9 cellular contexts compared by ENCODE assay signal in genomic region chr3:50571486-50571885, GRCh38. TPM values are rescaled to one million over a fixed set of nuclear protein-coding genes. Genes with fewer than 3 reads are reported as not detected.
DNase-seq lines count a peak whose midpoint lies in the region; ATAC-seq and TF ChIP-seq lines count a peak whose summit lies in the region.
"Had no signal": no experiment of that assay in that cellular context is flagged by ENCODE, and none has a peak within 500 bp of the region (broad histone marks: within the 10 kb centered on the region; RNA-seq: fewer than 3 reads in every experiment).

No MANE protein-coding gene starts in this region.

- H3K27ac ChIP-seq in CD4-positive, alpha-beta T cell (ENCODE audit: low read depth, low read length): no peak overlapping the region
- peak overlapping the region; percentile 35 for H3K27ac ChIP-seq in RWPE1

- no peaks in the 10 kb centered on the region for H3K27me3 ChIP-seq in CD4-positive, alpha-beta T cell (ENCODE audit: control insufficient read depth, insufficient read depth, low read length)

- CTCF ChIA-PET in CD4-positive, alpha-beta T cell (lab: Charles Lee): interaction anchor here (1.4 to 6.8 kb wide), 4 partner anchors 17 to 872 kb away, joined by 3 to 234 read pairs (median 14); partner anchors contain the start of genes CISH and MAPKAPK3
- CTCF ChIA-PET in RWPE1 (lab: Yijun Ruan, JAX): interaction anchor here (0.7 to 2.4 kb wide), 2 partner anchors 42 to 43 kb away, joined by 4 to 11 read pairs; no protein-coding TSS in a partner anchor

- POLR2A ChIA-PET in CD4-positive, alpha-beta T cell (lab: Charles Lee): interaction anchor here (6.8 to 13.2 kb wide), 2 partner anchors 19 to 39 kb away, joined by 69 to 446 read pairs; partner anchors contain the start of genes CISH and MAPKAPK3
- POLR2A ChIA-PET in RWPE1 (lab: Yijun Ruan, JAX; ENCODE audit: low non-redundant PET): no interaction called here

- no peaks in the 10 kb centered on the region for H3K9me3 Mint-ChIP-seq in CD4-positive, alpha-beta T cell

- H3K4me3 ChIP-seq in choroid plexus epithelial cell (ENCODE audit: low read depth, low read length): no peak overlapping the region

- peak overlapping the region; percentile 89 for H3K27ac Mint-ChIP-seq in CD4-positive, alpha-beta T cell

- no peak for DNase-seq in CD4-positive, alpha-beta T cell
- DNase-seq in RWPE1 (ENCODE audit: low spot score) (no peak), choroid plexus epithelial cell (ENCODE audit: low read depth) (no peak), SIG-M5 (lab: John Stamatoyannopoulos, UW) (no peak), NCI-H774 (lab: John Stamatoyannopoulos, UW) (no peak)
- DNase-seq: activated gamma-delta T cell, NCI-H1436 treated with DMSO at 0.1 percent for 48 hours, NCI-H2227 treated with DMSO at 0.1 percent for 48 hours had no signal

- H3K9me3 ChIP-seq in CD4-positive, alpha-beta T cell (ENCODE audit: control insufficient read depth, low read length): no peaks in the 10 kb centered on the region

- ATAC-seq in CD4-positive, alpha-beta T cell (ENCODE audit: poor library complexity): no peak
- no peak for ATAC-seq in HG02610 (IDR thresholded peaks at IDR 0.05; ENCODE audit: unreplicated experiment)

- TF ChIP-seq CTCF in CD4-positive, alpha-beta T cell (IDR thresholded peaks at IDR 0.05): no peak
- TF ChIP-seq CTCF in RWPE1 (conservative IDR thresholded peaks at IDR 0.05; ENCODE audit: low read depth) (no peak), choroid plexus epithelial cell (conservative IDR thresholded peaks at IDR 0.05; ENCODE audit: low read depth, low read length) (peak; percentile 7)

- peaks cover 28% of the 10 kb centered on the region for H3K36me3 Mint-ChIP-seq in CD4-positive, alpha-beta T cell (ENCODE audit: low read depth)

- H3K4me1 Mint-ChIP-seq in CD4-positive, alpha-beta T cell (ENCODE audit: low read depth): peaks cover 80% of the 10 kb centered on the region

- intact Hi-C loops in CD4-positive, alpha-beta T cell (cut with DNase I, micrococcal nuclease): loop anchor here in 1 of 2 experiments (5.0 kb wide), 1 partner anchor 801 kb away; no protein-coding TSS in a partner anchor

- no peaks in the 10 kb centered on the region for H3K27me3 Mint-ChIP-seq in CD4-positive, alpha-beta T cell

- no peak overlapping the region for H3K4me3 Mint-ChIP-seq in CD4-positive, alpha-beta T cell

RNA-seq across cellular contexts. Expression of gene HEMK1, which starts 2.2 kb away (rescaled TPM):
- 10 to 100 TPM; 12.4 to 14.6 TPM for total RNA-seq in CD4-positive, alpha-beta T cell

RNA-seq across cellular contexts. Expression of gene C3orf18, which starts 3.9 kb away (rescaled TPM):
- total RNA-seq in CD4-positive, alpha-beta T cell: 1 to 10 TPM; 3.9 to 5.2 TPM

RNA-seq across cellular contexts. Expression of gene CISH, which starts 40.1 kb away (rescaled TPM):
- total RNA-seq in CD4-positive, alpha-beta T cell: 1 to 10 TPM; 3.5 to 3.7 TPM

RNA-seq across cellular contexts. Expression of gene MAPKAPK3, which starts 45.5 kb away (rescaled TPM):
- total RNA-seq in CD4-positive, alpha-beta T cell: 10 to 100 TPM; 16.4 to 16.6 TPM
